ENCODE assay signal across 8 cellular contexts in the genomic region with DNA sequence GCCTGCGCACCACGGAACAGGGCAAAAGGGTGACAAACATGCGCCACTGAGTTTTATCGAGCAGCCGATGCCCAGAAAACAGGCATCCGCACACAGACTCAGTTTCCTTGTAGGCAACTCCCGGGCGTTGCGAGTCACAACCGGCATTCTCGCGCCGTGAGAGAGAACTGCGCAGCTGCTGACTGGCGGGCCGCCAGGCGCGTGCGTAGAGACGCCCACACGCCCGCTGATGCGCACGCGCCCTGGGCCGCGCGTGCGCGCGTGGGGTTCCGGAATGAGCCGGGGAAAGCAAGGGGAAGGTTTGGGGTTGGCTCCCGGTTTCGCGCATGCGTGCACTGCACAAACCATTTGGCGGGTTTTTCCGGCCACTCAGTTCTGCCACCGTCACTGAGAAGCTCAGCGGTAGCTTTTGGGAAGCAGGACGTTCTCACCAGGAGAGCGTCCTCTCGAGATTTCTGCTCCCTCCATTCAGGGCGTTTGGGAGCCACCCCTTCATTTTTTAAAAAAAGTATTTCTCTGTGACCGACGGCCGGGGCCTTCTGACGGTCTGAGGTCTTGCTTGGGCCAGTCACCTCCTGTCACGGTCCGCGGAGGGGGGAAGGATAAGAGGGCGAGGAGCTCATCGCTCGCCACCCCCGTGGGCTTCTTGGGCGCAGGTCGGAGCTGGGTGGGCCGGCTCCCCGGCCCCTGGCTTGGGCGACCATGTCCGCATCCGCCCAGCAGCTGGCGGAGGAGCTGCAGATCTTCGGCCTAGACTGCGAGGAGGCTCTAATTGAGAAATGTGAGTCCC. TPM values are rescaled to one million over a fixed set of nuclear protein-coding genes. Genes with fewer than 3 reads are reported as not detected.
DNase-seq lines count a peak whose midpoint lies in the region; ATAC-seq, FAIRE-seq and TF ChIP-seq lines count a peak whose summit lies in the region.

A gene with protein sequence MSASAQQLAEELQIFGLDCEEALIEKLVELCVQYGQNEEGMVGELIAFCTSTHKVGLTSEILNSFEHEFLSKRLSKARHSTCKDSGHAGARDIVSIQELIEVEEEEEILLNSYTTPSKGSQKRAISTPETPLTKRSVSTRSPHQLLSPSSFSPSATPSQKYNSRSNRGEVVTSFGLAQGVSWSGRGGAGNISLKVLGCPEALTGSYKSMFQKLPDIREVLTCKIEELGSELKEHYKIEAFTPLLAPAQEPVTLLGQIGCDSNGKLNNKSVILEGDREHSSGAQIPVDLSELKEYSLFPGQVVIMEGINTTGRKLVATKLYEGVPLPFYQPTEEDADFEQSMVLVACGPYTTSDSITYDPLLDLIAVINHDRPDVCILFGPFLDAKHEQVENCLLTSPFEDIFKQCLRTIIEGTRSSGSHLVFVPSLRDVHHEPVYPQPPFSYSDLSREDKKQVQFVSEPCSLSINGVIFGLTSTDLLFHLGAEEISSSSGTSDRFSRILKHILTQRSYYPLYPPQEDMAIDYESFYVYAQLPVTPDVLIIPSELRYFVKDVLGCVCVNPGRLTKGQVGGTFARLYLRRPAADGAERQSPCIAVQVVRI (plus strand): TSS at position 372 of the 790 bp plus-strand sequence. CDS start 331 bp downstream, at position 703.

- no peak for TF ChIP-seq CTCF in AG10803 (conservative IDR thresholded peaks at IDR 0.05; ENCODE audit: low read length)
- peak in 1 of 3 experiments; percentile 15 for TF ChIP-seq CTCF in keratinocyte (optimal IDR thresholded peaks at IDR 0.05 in 1 of 3, IDR thresholded peaks at IDR 0.05 in 1 of 3, conservative IDR thresholded peaks at IDR 0.05 in 1 of 3; ENCODE audit: extremely low read depth in 1 of 3, insufficient read depth in 2 of 3, low read length in 3 of 3)

- H2AFZ ChIP-seq in keratinocyte (ENCODE audit: control insufficient read depth, low read length), result peak within 1 kb of the TSS; percentile 91

- H4K20me1 ChIP-seq in keratinocyte (ENCODE audit: control insufficient read depth, extremely low read depth, insufficient read depth, low read length), result no peaks in the 10 kb centered on the region

- DNase-seq in AG10803 (ENCODE audit: low read depth), result peak; percentile 92
- DNase-seq in NCI-H446 treated with DMSO at 0.1 percent for 48 hours (lab: John Stamatoyannopoulos, UW), result peak; percentile 92
- peak; percentile 89 to 95 for DNase-seq in central memory CD8-positive, alpha-beta T cell (ENCODE audit: low spot score in 2 of 2)
- DNase-seq in keratinocyte (ENCODE audit: low read depth, low spot score), result peak; percentile 87
- DNase-seq in stimulated activated CD4-positive, alpha-beta T cell treated with anti-CD3 and anti-CD28 coated beads, Interleukin-12 subunit alpha, Interleukin-12 subunit beta, amount 100 ng/mL, for 48 hours (ENCODE audit: low read depth in 2 of 3, low spot score in 1 of 3), result peak; percentile 95

- H3K27ac Mint-ChIP-seq in central memory CD8-positive, alpha-beta T cell (ENCODE audit: low read depth), result peak within 1 kb of the TSS; percentile 89

- H3K27me3 Mint-ChIP-seq in central memory CD8-positive, alpha-beta T cell, result no peaks in the 10 kb centered on the region

- H3K9me1 ChIP-seq in keratinocyte (ENCODE audit: control insufficient read depth, extremely low read depth, insufficient read depth, low read length), result no peaks in the 10 kb centered on the region

- peaks cover 35% of the 10 kb centered on the region for H3K4me1 Mint-ChIP-seq in central memory CD8-positive, alpha-beta T cell

- ATAC-seq in GM19043 (IDR thresholded peaks at IDR 0.05; ENCODE audit: low read depth, unreplicated experiment) (peak; percentile 73), HG03354 (IDR thresholded peaks at IDR 0.05; ENCODE audit: poor library complexity, severe bottlenecking, unreplicated experiment) (peak; percentile 88)
- ATAC-seq in activated CD4-positive, CD25-positive, alpha-beta regulatory T cell treated with anti-CD3 and anti-CD28 coated beads, Interleukin-2, amount 50 U/mL, for 24 hours, result peak; percentile 90
- peak; percentile 83 for ATAC-seq in central memory CD8-positive, alpha-beta T cell (replicated peaks; ENCODE audit: extremely low read depth, poor library complexity, severe bottlenecking)

- H3K9ac ChIP-seq in keratinocyte (ENCODE audit: control insufficient read depth, extremely low read depth, insufficient read depth, low read length), result peak within 1 kb of the TSS; percentile 94

- FAIRE-seq in keratinocyte (lab: Jason Lieb, UNC), result peak; percentile 79

- H3K79me2 ChIP-seq in keratinocyte (ENCODE audit: control insufficient read depth, insufficient read depth, low read length), result peaks cover 22% of the 10 kb centered on the region

- peak within 1 kb of the TSS; percentile 97 for H3K4me2 ChIP-seq in keratinocyte (ENCODE audit: control insufficient read depth, extremely low read depth, insufficient read depth, low read depth, low read length)

- peaks cover 0 to 2% of the 10 kb centered on the region in 2 experiments for H3K36me3 ChIP-seq in keratinocyte (ENCODE audit: control insufficient read depth in 2 of 2, extremely low read depth in 1 of 2, insufficient read depth in 2 of 2, low read length in 2 of 2)

- no peaks in the 10 kb centered on the region for H3K9me3 ChIP-seq in keratinocyte (ENCODE audit: control insufficient read depth, low read depth, low read length)

- peaks cover 13% of the 10 kb centered on the region for H3K4me1 ChIP-seq in keratinocyte (ENCODE audit: control insufficient read depth, extremely low read depth, insufficient read depth, low read length)

- H3K4me3 Mint-ChIP-seq in central memory CD8-positive, alpha-beta T cell, result peak within 1 kb of the TSS; percentile 83

- dilution Hi-C loops in keratinocyte (cut with MboI; ENCODE audit: extremely low pct_ligation_motif_present, low sequenced_read_pairs), result no loop called here

- H3K27ac ChIP-seq in keratinocyte (ENCODE audit: control insufficient read depth, insufficient read depth, low read length), result peak within 1 kb of the TSS; percentile 88

- H3K27me3 ChIP-seq in keratinocyte (ENCODE audit: control insufficient read depth, extremely low read depth, insufficient read depth, low read length), result no peaks in the 10 kb centered on the region

- H3K36me3 Mint-ChIP-seq in central memory CD8-positive, alpha-beta T cell (ENCODE audit: insufficient read depth), result peaks cover 10% of the 10 kb centered on the region

- H3K4me3 ChIP-seq in AG10803 (ENCODE audit: low read length), result peak within 1 kb of the TSS; percentile 91
- peak within 1 kb of the TSS; percentile 64 to 86 (median 73) for H3K4me3 ChIP-seq in keratinocyte (ENCODE audit: control insufficient read depth in 2 of 3, extremely low read depth in 1 of 3, insufficient read depth in 2 of 3, low read depth in 1 of 3, low read length in 3 of 3)

- no peaks in the 10 kb centered on the region for H3K9me3 Mint-ChIP-seq in central memory CD8-positive, alpha-beta T cell

RNA-seq across cellular contexts. Expression of the gene that starts here (rescaled TPM):
- polyA plus RNA-seq in keratinocyte, result 13.8 to 21.5 TPM (median 20.9 TPM) in 3 replicates
- 1.2 TPM for polyA plus RNA-seq in keratinocyte (2011; ENCODE audit: low read depth)
- 7.3 and 15.7 TPM in 2 replicates for polyA plus RNA-seq in keratinocyte (2011; cell fraction: cytosol; rRNA removed)
- 16.6 and 17.0 TPM in 2 replicates for polyA plus RNA-seq in keratinocyte (2011; cell fraction: nucleus; rRNA removed)
- polyA plus RNA-seq in keratinocyte (2012; ENCODE audit: low replicate concordance), result 3.2 and 9.5 TPM in 2 replicates
- 14.2 to 23.6 TPM (median 23.1 TPM) in 3 replicates for polyA minus RNA-seq in keratinocyte
- 5.9 TPM for polyA minus RNA-seq in keratinocyte (2011; cell fraction: cytosol; rRNA and poly(A)+ RNA removed)
- polyA minus RNA-seq in keratinocyte (2011; cell fraction: nucleus; rRNA and poly(A)+ RNA removed), result 3.6 and 9.2 TPM in 2 replicates

Comparison
In these comparisons a context has a peak if more than half of its experiments do, and no peak if none do; other contexts are left out.
1. Peak in every context shown above with its lines: DNase-seq, ATAC-seq, H3K4me3 ChIP-seq and H3K27ac ChIP-seq.